24 cellular contexts compared by ENCODE assay signal in the genomic region with DNA sequence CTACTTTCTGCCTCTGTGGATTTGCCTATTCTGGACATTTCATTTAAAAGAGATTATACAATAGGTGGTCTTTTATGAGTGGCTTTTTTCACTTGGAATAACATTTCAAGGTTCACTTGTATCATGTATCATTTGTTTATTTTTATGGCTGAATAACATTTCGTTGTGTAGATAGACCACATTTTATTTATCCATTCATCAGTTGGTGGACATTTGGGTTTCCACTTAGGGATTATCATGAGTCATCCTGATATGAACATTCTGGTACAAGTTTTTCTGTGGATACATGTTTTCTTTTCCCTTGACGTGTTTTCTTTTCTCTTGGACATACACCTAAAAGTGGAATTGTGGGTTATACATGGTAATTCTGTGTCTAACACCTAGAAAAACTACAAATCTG. TPM values are rescaled to one million over a fixed set of nuclear protein-coding genes. Genes with fewer than 3 reads are reported as not detected.
A peak's percentile ranks its signal among the peaks of the same experiment; 100 is the strongest.
DNase-seq lines count a peak whose midpoint lies in the region; ATAC-seq and TF ChIP-seq lines count a peak whose summit lies in the region.
"Had no signal": no experiment of that assay in that cellular context is flagged by ENCODE, and none has a peak within 500 bp of the region (broad histone marks: within the 10 kb centered on the region; RNA-seq: fewer than 3 reads in every experiment).

No MANE protein-coding gene starts in this region.

- no peak overlapping the region for H3K27ac Mint-ChIP-seq in natural killer cell treated with Interleukin-12 subunit alpha and Interleukin-12 subunit beta and Interleukin-15 and Interleukin-18, amount 100 ng/mL, for 72 hours
- H3K27ac Mint-ChIP-seq: B cell, CD14-positive monocyte, IgD-negative memory B cell had no signal

- H3K9me3 Mint-ChIP-seq in natural killer cell treated with Interleukin-12 subunit alpha and Interleukin-12 subunit beta and Interleukin-15 and Interleukin-18, amount 100 ng/mL, for 72 hours, result peaks cover 12% of the 10 kb centered on the region

- ATAC-seq in HG03521 (IDR thresholded peaks at IDR 0.05; ENCODE audit: unreplicated experiment), result no peak
- no peak for ATAC-seq in natural killer cell treated with Interleukin-12 subunit alpha and Interleukin-12 subunit beta and Interleukin-15 and Interleukin-18, amount 100 ng/mL, for 72 hours
- ATAC-seq: Panc1, SK-N-SH treated with all-trans-retinoic acid at 6 μM for 48 hours had no signal

- H3K4me1 Mint-ChIP-seq in natural killer cell treated with Interleukin-12 subunit alpha and Interleukin-12 subunit beta and Interleukin-15 and Interleukin-18, amount 100 ng/mL, for 72 hours (ENCODE audit: low read depth in 2 of 2), result peaks cover 8 to 12% of the 10 kb centered on the region in 2 donors
- H3K4me1 Mint-ChIP-seq: B cell had no signal

- DNase-seq in Daoy (ENCODE audit: low read depth), result peak; percentile 6
- peak; percentile 59 for DNase-seq in M059J (ENCODE audit: low read depth)
- DNase-seq in astrocyte of the spinal cord (ENCODE audit: low read depth, low spot score), result peak; percentile 6
- peak; percentile 9 for DNase-seq in fibroblast of the aortic adventitia (ENCODE audit: low read depth)
- no peak for DNase-seq in head of caudate nucleus
- DNase-seq in germinal center (ENCODE audit: low spot score), result no peak
- DNase-seq in natural killer cell treated with Interleukin-12 subunit alpha and Interleukin-12 subunit beta and Interleukin-15 and Interleukin-18, amount 100 ng/mL, for 72 hours (ENCODE audit: low spot score), result no peak
- DNase-seq: DMS79 treated with DMSO at 0.1 percent for 48 hours, Karpas-422, MM.1S, NCI-H1092, NCI-H2081 treated with DMSO at 0.1 percent for 48 hours, NCI-H2171 treated with DMSO at 0.1 percent for 48 hours, NCI-H524 treated with DMSO at 0.1 percent for 48 hours, NCI-H82 had no signal

- in situ Hi-C loops in astrocyte of the spinal cord (cut with HindIII; ENCODE audit: low sequenced_read_pairs), result no loop called here

- peaks cover 21% of the 10 kb centered on the region for H3K36me3 Mint-ChIP-seq in natural killer cell treated with Interleukin-12 subunit alpha and Interleukin-12 subunit beta and Interleukin-15 and Interleukin-18, amount 100 ng/mL, for 72 hours
- H3K36me3 Mint-ChIP-seq: CD14-positive monocyte had no signal

- intact Hi-C loops in head of caudate nucleus (cut with DNase I), result no loop called here

- no peak for TF ChIP-seq CTCF in astrocyte of the spinal cord (IDR thresholded peaks at IDR 0.05; ENCODE audit: low read depth, low read length)
- no peak for TF ChIP-seq CTCF in fibroblast of the aortic adventitia (IDR thresholded peaks at IDR 0.05; ENCODE audit: insufficient read depth, low read length)

- H3K4me3 Mint-ChIP-seq in natural killer cell treated with Interleukin-12 subunit alpha and Interleukin-12 subunit beta and Interleukin-15 and Interleukin-18, amount 100 ng/mL, for 72 hours, result no peak overlapping the region
- H3K4me3 Mint-ChIP-seq: B cell, CD14-positive monocyte, IgD-negative memory B cell had no signal

- H3K4me3 ChIP-seq in astrocyte of the spinal cord (ENCODE audit: low read depth, low read length) (no peak overlapping the region), fibroblast of the aortic adventitia (ENCODE audit: low read depth, low read length) (no peak overlapping the region)
- H3K4me3 ChIP-seq: HAP-1 had no signal

- peaks cover 15 to 28% of the 10 kb centered on the region in 2 donors for H3K27me3 Mint-ChIP-seq in natural killer cell treated with Interleukin-12 subunit alpha and Interleukin-12 subunit beta and Interleukin-15 and Interleukin-18, amount 100 ng/mL, for 72 hours
- H3K27me3 Mint-ChIP-seq: IgD-negative memory B cell had no signal

RNA-seq across cellular contexts. Expression of gene PRSS54, which starts 25.3 kb away (rescaled TPM):
- total RNA-seq in Daoy (2014; rRNA removed; shearing (Covaris generic)), result not detected in 2 replicates
- not detected in 2 replicates for total RNA-seq in M059J (2014; rRNA removed; shearing (Covaris generic))
- total RNA-seq in fibroblast of the aortic adventitia (ENCODE audit: low replicate concordance), result not detected in 2 replicates
- not detected for total RNA-seq in natural killer cell treated with Interleukin-12 subunit alpha and Interleukin-12 subunit beta and Interleukin-15 and Interleukin-18, amount 100 ng/mL, for 72 hours
- total RNA-seq: B cell, G401, HT1080 had no signal

Comparison
In these comparisons a context has a peak if more than half of its experiments do, and no peak if none do; other contexts are left out.
1. DNase-seq: peak in Daoy (single experiment), M059J (single experiment), astrocyte of the spinal cord (single experiment) and fibroblast of the aortic adventitia (single experiment); none in head of caudate nucleus (0 of 42), germinal center (single experiment) and natural killer cell treated with Interleukin-12 subunit alpha and Interleukin-12 subunit beta and Interleukin-15 and Interleukin-18, amount 100 ng/mL, for 72 hours (single experiment).